In the genomic region with DNA sequence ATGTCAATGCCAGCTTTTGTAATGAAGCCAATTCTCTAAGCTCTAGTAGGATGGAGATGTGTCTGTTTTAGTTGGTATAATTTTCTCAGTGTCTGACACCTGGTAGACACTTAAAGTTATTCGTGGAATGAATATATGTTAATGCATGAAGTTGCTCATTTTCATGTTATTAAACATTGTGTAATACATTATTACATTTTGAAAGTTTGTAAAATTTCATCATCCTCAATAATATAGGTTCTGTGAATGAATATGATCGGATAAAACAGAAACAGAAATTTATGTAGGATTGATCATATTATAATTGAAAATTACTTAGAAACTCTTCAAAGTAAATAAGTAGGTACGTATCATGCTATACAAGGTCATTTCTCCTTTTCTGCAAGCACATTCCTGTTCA, we compare ENCODE assay signal across 33 cellular contexts.
DNase-seq lines count a peak whose midpoint lies in the region; ATAC-seq, FAIRE-seq and TF ChIP-seq lines count a peak whose summit lies in the region.
"Had no signal": no experiment of that assay in that cellular context is flagged by ENCODE, and none has a peak within 500 bp of the region (broad histone marks: within the 10 kb centered on the region; RNA-seq: fewer than 3 reads in every experiment).

No MANE protein-coding gene starts in this region.

- H3K36me3 ChIP-seq in HepG2 (replicated peaks in 1 of 2; ENCODE audit: control insufficient read depth in 1 of 2, insufficient read depth in 2 of 2, low read length in 2 of 2) (no peaks in the 10 kb centered on the region), right lobe of liver (no peaks in the 10 kb centered on the region), K562 (ENCODE audit: control insufficient read depth, insufficient read depth, low read length) (no peaks in the 10 kb centered on the region)
- H3K36me3 ChIP-seq: BE2C; BLaER1; BLaER1 treated with 17β-estradiol and CSF1 and Interleukin-3, amounts not matched to agents 10 nM and 100 nM had no signal

- DNase-seq in DMS53 (lab: John Stamatoyannopoulos, UW) (peak; percentile 24), DMS53 treated with DMSO at 0.1 percent for 48 hours (lab: John Stamatoyannopoulos, UW; ENCODE audit: unreplicated experiment) (no peak), HepG2 (ENCODE audit: low spot score) (no peak), right lobe of liver (no peak), K562 (ENCODE audit: extremely low read depth in 1 of 4, low spot score in 3 of 4) (no peak), dedifferentiated amniotic fluid mesenchymal stem cell (ENCODE audit: extremely low spot score) (no peak), NCI-H510A (lab: John Stamatoyannopoulos, UW) (no peak)
- DNase-seq: 8988T; ACHN; AML-193; BE2C; C1 segment of cervical spinal cord; Caco-2; Calu3; CD4-positive, alpha-beta memory T cell; CD4-positive, alpha-beta T cell; CD4-positive, CD25-positive, alpha-beta regulatory T cell; CD8-positive, alpha-beta memory T cell; CD8-positive, alpha-beta T cell; COR-L47; DMS 273 treated with DMSO at 0.1 percent for 48 hours; DMS153; DMS79; DMS79 treated with DMSO at 0.1 percent for 48 hours; DND-41; EL had no signal

- CTCF ChIA-PET in HepG2 (lab: Yijun Ruan, JAX; ENCODE audit: low intra/inter-chr PET ratio, low total read pairs) (no interaction called here), K562 (lab: Yijun Ruan, JAX; ENCODE audit: low intra/inter-chr PET ratio) (no interaction called here)

- H4K20me1 ChIP-seq in HepG2 (ENCODE audit: insufficient read depth, low read length) (no peaks in the 10 kb centered on the region), K562 (replicated peaks; ENCODE audit: control insufficient read depth, insufficient read depth, low read length) (no peaks in the 10 kb centered on the region)
- H4K20me1 ChIP-seq: BLaER1; BLaER1 treated with 17β-estradiol and CSF1 and Interleukin-3, amounts not matched to agents 10 nM and 100 nM had no signal

- no peak overlapping the region for H2AFZ ChIP-seq in HepG2 (ENCODE audit: low read length)
- H2AFZ ChIP-seq in K562 (ENCODE audit: low read depth, low read length) = no peak overlapping the region

- no peak for FAIRE-seq in HepG2 (lab: Jason Lieb, UNC)
- FAIRE-seq in TTC549 (lab: Jason Lieb, UNC) = peak; percentile 85
- peak; percentile 26 for FAIRE-seq in K562 (lab: Jason Lieb, UNC)
- FAIRE-seq: A204.1, A549 had no signal

- intact Hi-C loops in HepG2 (cut with micrococcal nuclease; ENCODE audit: unreplicated experiment) = no loop called here
- intact Hi-C loops in right lobe of liver (cut with DNase I) = no loop called here
- intact Hi-C loops in K562 (cut with micrococcal nuclease) = no loop called here

- TF ChIP-seq EP300 in HepG2 (IDR thresholded peaks at IDR 0.05; ENCODE audit: low read depth in 2 of 2, low read length in 2 of 2) (no peak), HepG2 (CRISPR knock-in tag; IDR thresholded peaks at IDR 0.05; ENCODE audit: borderline replicate concordance) (no peak), K562 (IDR thresholded peaks at IDR 0.05; ENCODE audit: low read length) (no peak)

- no peak for ATAC-seq in HepG2
- no peak for ATAC-seq in right lobe of liver
- ATAC-seq in K562 = no peak
- ATAC-seq: A549; CD8-positive, alpha-beta T cell had no signal

- POLR2A ChIA-PET in HepG2 (lab: Yijun Ruan, JAX) = no interaction called here
- POLR2A ChIA-PET in K562 (lab: Yijun Ruan, JAX) = interaction anchor here (0.6 kb wide), 2 partner anchors 9 to 351 kb away, joined by 3 read pairs; no protein-coding TSS in a partner anchor

- H3K9me3 ChIP-seq in HepG2 (ENCODE audit: low read length) = no peaks in the 10 kb centered on the region
- H3K9me3 ChIP-seq in right lobe of liver = no peaks in the 10 kb centered on the region
- no peaks in the 10 kb centered on the region for H3K9me3 ChIP-seq in K562 (replicated peaks; ENCODE audit: control insufficient read depth, insufficient read depth, low read depth, low read length)
- H3K9me3 ChIP-seq: A549; BE2C; BLaER1; BLaER1 treated with 17β-estradiol and CSF1 and Interleukin-3, amounts not matched to agents 10 nM and 100 nM; Caco-2 had no signal

- no peak for TF ChIP-seq POLR2A in HepG2 (IDR thresholded peaks at IDR 0.05; ENCODE audit: insufficient read depth in 1 of 2, low read depth in 2 of 2, low read length in 2 of 2)
- no peak for TF ChIP-seq POLR2A in right lobe of liver (IDR thresholded peaks at IDR 0.05)
- TF ChIP-seq POLR2A in K562 (conservative IDR thresholded peaks at IDR 0.05) = no peak

- in situ Hi-C loops in HepG2 (cut with HindIII; ENCODE audit: extremely low pct_ligation_motif_present, low pct_unique_long_range_greater_than_20kb) = no loop called here
- in situ Hi-C loops in K562 (cut with MboI) = no loop called here

- H3K9me1 ChIP-seq in K562 (ENCODE audit: control insufficient read depth, insufficient read depth, low read length) = no peaks in the 10 kb centered on the region

- H3K9ac ChIP-seq in HepG2 (ENCODE audit: insufficient read depth, low read depth, low read length) = no peak overlapping the region
- H3K9ac ChIP-seq in K562 (ENCODE audit: insufficient read depth in 1 of 2, low read depth in 2 of 2, low read length in 2 of 2) = no peak overlapping the region
- H3K9ac ChIP-seq: BLaER1; BLaER1 treated with 17β-estradiol and CSF1 and Interleukin-3, amounts not matched to agents 10 nM and 100 nM had no signal

- H3K27ac ChIP-seq in HepG2 (ENCODE audit: extremely low read length, insufficient read depth, low read length) (no peak overlapping the region), right lobe of liver (no peak overlapping the region), K562 (ENCODE audit: extremely low read depth, low read depth, low read length) (no peak overlapping the region)
- H3K27ac ChIP-seq: 22Rv1; A549; BLaER1; BLaER1 treated with 17β-estradiol and CSF1 and Interleukin-3, amounts not matched to agents 10 nM and 100 nM; C4-2B had no signal

- BruUV-seq in HepG2 (replicated peaks; lab: Mats Ljungman, UMichigan) = no TSS peak
- no TSS peak for BruUV-seq in K562 (replicated peaks; lab: Mats Ljungman, UMichigan)

- WGBS in HepG2 (ENCODE audit: low lambda C conversion rate) = 3% methylated on average over 3 of the region's 3 CpGs
- 56% methylated on average over 3 of the region's 3 CpGs for WGBS in right lobe of liver (ENCODE audit: insufficient coverage, low coverage, low lambda C conversion rate, missing lambda C conversion rate)
- WGBS in K562 (ENCODE audit: insufficient coverage, low coverage, missing lambda C conversion rate) = 5% methylated on average over 3 of the region's 3 CpGs

- H3K27me3 ChIP-seq in HepG2 (ENCODE audit: control insufficient read depth in 1 of 2, insufficient read depth in 2 of 2, low read length in 2 of 2) (no peaks in the 10 kb centered on the region), right lobe of liver (no peaks in the 10 kb centered on the region), K562 (ENCODE audit: control insufficient read depth in 2 of 2, insufficient read depth in 2 of 2, low read length in 2 of 2) (no peaks in the 10 kb centered on the region)
- H3K27me3 ChIP-seq: BE2C; BLaER1; BLaER1 treated with 17β-estradiol and CSF1 and Interleukin-3, amounts not matched to agents 10 nM and 100 nM had no signal

- H3K4me2 ChIP-seq in HepG2 (ENCODE audit: low read depth, low read length) (no peak overlapping the region), K562 (ENCODE audit: insufficient read depth, low read length) (no peak overlapping the region)
- H3K4me2 ChIP-seq: A549; BLaER1; BLaER1 treated with 17β-estradiol and CSF1 and Interleukin-3, amounts not matched to agents 10 nM and 100 nM had no signal

- H3K4me3 ChIP-seq in HepG2 (replicated peaks in 1 of 3; ENCODE audit: insufficient read depth in 1 of 3, low read depth in 2 of 3, low read length in 3 of 3) (no peak overlapping the region), right lobe of liver (no peak overlapping the region), K562 (no peak overlapping the region)
- H3K4me3 ChIP-seq: A549; BLaER1; BLaER1 treated with 17β-estradiol and CSF1 and Interleukin-3, amounts not matched to agents 10 nM and 100 nM had no signal

- TF ChIP-seq RAD21 in HepG2 (CRISPR knock-in tag; IDR thresholded peaks at IDR 0.05) (no peak), K562 (CRISPR knock-in tag; conservative IDR thresholded peaks at IDR 0.05 in 1 of 2, IDR thresholded peaks at IDR 0.05 in 1 of 2) (no peak)

- H3K79me2 ChIP-seq in HepG2 (ENCODE audit: insufficient read depth, low read length) (no peaks in the 10 kb centered on the region), K562 (ENCODE audit: control insufficient read depth, insufficient read depth, low read length) (no peaks in the 10 kb centered on the region)

- TF ChIP-seq CTCF in HepG2 (CRISPR knock-in tag; IDR thresholded peaks at IDR 0.05) = no peak
- TF ChIP-seq CTCF in right lobe of liver (IDR thresholded peaks at IDR 0.05) = no peak
- no peak for TF ChIP-seq CTCF in K562 (IDR thresholded peaks at IDR 0.05 in 2 of 3, conservative IDR thresholded peaks at IDR 0.05 in 1 of 3; ENCODE audit: insufficient read depth in 2 of 3, low read depth in 1 of 3, low read length in 3 of 3)

- no peaks in the 10 kb centered on the region for H3K4me1 ChIP-seq in HepG2 (ENCODE audit: insufficient read depth, low read length)
- no peaks in the 10 kb centered on the region for H3K4me1 ChIP-seq in right lobe of liver
- no peaks in the 10 kb centered on the region for H3K4me1 ChIP-seq in K562 (replicated peaks in 1 of 2; ENCODE audit: control insufficient read depth in 2 of 2, insufficient read depth in 2 of 2, low read length in 2 of 2)
- H3K4me1 ChIP-seq: A549; BE2C; BLaER1; BLaER1 treated with 17β-estradiol and CSF1 and Interleukin-3, amounts not matched to agents 10 nM and 100 nM had no signal

TF ChIP-seq in HepG2, 621 proteins besides CTCF, POLR2A, EP300 and RAD21:
- TF ChIP-seq ZMYM4 (CRISPR knock-in tag; IDR thresholded peaks at IDR 0.05) = no peak
- peak; percentile 28; the same call in 1 of the 2 replicates for TF ChIP-seq CEBPB (IDR thresholded peaks at IDR 0.05; ENCODE audit: borderline replicate concordance, low read depth, low read length)
- TF ChIP-seq ZMYM2 (CRISPR knock-in tag; IDR thresholded peaks at IDR 0.05) = no peak

TF ChIP-seq in K562, 482 proteins besides CTCF, POLR2A, EP300 and RAD21:
- no peak for TF ChIP-seq CEBPG (CRISPR knock-in tag; IDR thresholded peaks at IDR 0.05)
- TF ChIP-seq CEBPG (tag; conservative IDR thresholded peaks at IDR 0.05 in 1 of 2, IDR thresholded peaks at IDR 0.05 in 1 of 2) = 0 out of 4 replicates have a peak, but pooled peaks of 1 of the 2 experiments have one; percentile 55
- TF ChIP-seq MTA1 (IDR thresholded peaks at IDR 0.05; ENCODE audit: borderline replicate concordance) = no peak
- TF ChIP-seq CEBPB (tag; IDR thresholded peaks at IDR 0.05) = peak; percentile 52
TF ChIP-seq in K562: peak in this region for 2.
